31 cellular contexts compared by ENCODE assay signal in genomic region chr2:175525975-175526374, GRCh38.
"Had no signal": no experiment of that assay in that cellular context is flagged by ENCODE, and none has a peak within 500 bp of the region (broad histone marks: within the 10 kb centered on the region; RNA-seq: fewer than 3 reads in every experiment).

No MANE protein-coding gene starts in this region.

- H3K4me3 ChIP-seq: coronary artery, esophagus squamous epithelium, heart right ventricle, left lung, mucosa of descending colon, prostate gland, right atrium auricular region, sigmoid colon, skin epidermis, spleen, testis, tibial nerve, upper lobe of left lung had no signal

- H3K4me1 ChIP-seq: esophagus squamous epithelium, heart right ventricle, left lung, prostate gland, right atrium auricular region, spleen, testis, tibial nerve, upper lobe of left lung had no signal

- H3K27me3 ChIP-seq: esophagus squamous epithelium, left lung, neutrophil, right atrium auricular region, sigmoid colon, spleen, testis, tibial nerve, upper lobe of left lung had no signal

- H3K9me3 ChIP-seq: esophagus squamous epithelium, left lung, mucosa of descending colon, neutrophil, prostate gland, right atrium auricular region, sigmoid colon, spleen, testis, tibial nerve, upper lobe of left lung had no signal

- H3K36me3 ChIP-seq: esophagus squamous epithelium, heart right ventricle, left lung, neutrophil, prostate gland, right atrium auricular region, sigmoid colon, spleen, tibial nerve, upper lobe of left lung had no signal

- FAIRE-seq: endometrium, islet of Langerhans, urothelium cell line had no signal

- DNase-seq: dermis blood vessel endothelial cell; effector memory CD8-positive, alpha-beta T cell; erythroblast; esophagus squamous epithelium; foreskin melanocyte; glutamatergic neuron; heart right ventricle; hippocampal formation; left cardiac atrium; left lung; mesenchymal stem cell; mucosa of descending colon; naive B cell; sigmoid colon; spleen; stimulated activated CD4-positive, alpha-beta T cell treated with anti-CD3 and anti-CD28 coated beads, Interleukin-4, amount 100 ng/mL, for 4 hours; stimulated activated naive CD8-positive, alpha-beta T cell treated with anti-CD3 and anti-CD28 coated beads, Interleukin-15, Interleukin-2, amounts not matched to agents 100 U/mL and 50 U/mL, for 24 hours; substantia nigra; testis; upper lobe of left lung had no signal

- ATAC-seq: effector memory CD8-positive, alpha-beta T cell; heart right ventricle; left cardiac atrium; left lung; mucosa of descending colon; natural killer cell treated with Interleukin-12 subunit alpha and Interleukin-12 subunit beta and Interleukin-15 and Interleukin-18, amount 100 ng/mL, for 72 hours; stimulated activated memory B cell treated with anti-CD40 and anti-IgM and Interleukin-4, amounts not matched to agents 10 μg/mL and 1 μg/mL and 100 μg/mL, for 72 hours; stimulated activated naive CD8-positive, alpha-beta T cell treated with anti-CD3 and anti-CD28 coated beads, Interleukin-15, Interleukin-2, amounts not matched to agents 100 U/mL and 50 U/mL, for 24 hours had no signal

- H3K27ac ChIP-seq: coronary artery, esophagus squamous epithelium, heart right ventricle, left lung, neutrophil, prostate gland, right atrium auricular region, sigmoid colon, skin epidermis, spleen, testis, tibial nerve, upper lobe of left lung had no signal
